1 cellular context compared by ENCODE assay signal in the genomic region with DNA sequence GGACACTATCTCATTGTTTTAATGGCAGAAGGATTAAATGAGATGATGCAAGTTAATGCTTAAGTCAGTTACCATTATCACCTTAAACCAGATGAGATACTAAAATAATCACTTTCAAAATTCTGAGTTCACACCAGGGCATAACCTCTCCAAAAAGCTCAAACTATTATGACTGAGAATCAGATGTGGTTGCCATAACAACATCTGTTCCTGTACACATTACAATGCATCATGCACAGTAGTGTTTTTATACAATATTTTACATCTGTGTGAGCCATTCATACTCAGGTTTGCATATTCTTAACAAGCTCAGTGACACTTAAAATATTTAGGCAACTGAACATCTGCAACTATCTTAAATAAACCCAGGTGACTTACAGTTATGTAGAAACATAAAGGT.
TF ChIP-seq lines count a peak whose summit lies in the region.

No MANE protein-coding gene starts in this region.

TF ChIP-seq in GM23338, 12 proteins besides CTCF, POLR2A, EP300 and RAD21:
- no peak for TF ChIP-seq REST (IDR thresholded peaks at IDR 0.05; ENCODE audit: unreplicated experiment)
- no peak for TF ChIP-seq STAT1 (IDR thresholded peaks at IDR 0.05; ENCODE audit: unreplicated experiment)
- TF ChIP-seq EZH2 (IDR thresholded peaks at IDR 0.05; ENCODE audit: low read depth, unreplicated experiment) = no peak
- TF ChIP-seq ZNF114 (CRISPR knock-in tag; IDR thresholded peaks at IDR 0.05) = no peak
- TF ChIP-seq POLR2AphosphoS5 (IDR thresholded peaks at IDR 0.05; ENCODE audit: low read depth) = no peak
- TF ChIP-seq, protein P1, sequence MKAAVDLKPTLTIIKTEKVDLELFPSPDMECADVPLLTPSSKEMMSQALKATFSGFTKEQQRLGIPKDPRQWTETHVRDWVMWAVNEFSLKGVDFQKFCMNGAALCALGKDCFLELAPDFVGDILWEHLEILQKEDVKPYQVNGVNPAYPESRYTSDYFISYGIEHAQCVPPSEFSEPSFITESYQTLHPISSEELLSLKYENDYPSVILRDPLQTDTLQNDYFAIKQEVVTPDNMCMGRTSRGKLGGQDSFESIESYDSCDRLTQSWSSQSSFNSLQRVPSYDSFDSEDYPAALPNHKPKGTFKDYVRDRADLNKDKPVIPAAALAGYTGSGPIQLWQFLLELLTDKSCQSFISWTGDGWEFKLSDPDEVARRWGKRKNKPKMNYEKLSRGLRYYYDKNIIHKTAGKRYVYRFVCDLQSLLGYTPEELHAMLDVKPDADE (IDR thresholded peaks at IDR 0.05) = no peak
- no peak for TF ChIP-seq ZNF331 (CRISPR knock-in tag; IDR thresholded peaks at IDR 0.05; ENCODE audit: low read depth)
- no peak for TF ChIP-seq CREB1 (CRISPR knock-in tag; IDR thresholded peaks at IDR 0.05; ENCODE audit: low read depth)
- no peak for TF ChIP-seq JUNB (IDR thresholded peaks at IDR 0.05; ENCODE audit: unreplicated experiment)
- TF ChIP-seq, protein P2, sequence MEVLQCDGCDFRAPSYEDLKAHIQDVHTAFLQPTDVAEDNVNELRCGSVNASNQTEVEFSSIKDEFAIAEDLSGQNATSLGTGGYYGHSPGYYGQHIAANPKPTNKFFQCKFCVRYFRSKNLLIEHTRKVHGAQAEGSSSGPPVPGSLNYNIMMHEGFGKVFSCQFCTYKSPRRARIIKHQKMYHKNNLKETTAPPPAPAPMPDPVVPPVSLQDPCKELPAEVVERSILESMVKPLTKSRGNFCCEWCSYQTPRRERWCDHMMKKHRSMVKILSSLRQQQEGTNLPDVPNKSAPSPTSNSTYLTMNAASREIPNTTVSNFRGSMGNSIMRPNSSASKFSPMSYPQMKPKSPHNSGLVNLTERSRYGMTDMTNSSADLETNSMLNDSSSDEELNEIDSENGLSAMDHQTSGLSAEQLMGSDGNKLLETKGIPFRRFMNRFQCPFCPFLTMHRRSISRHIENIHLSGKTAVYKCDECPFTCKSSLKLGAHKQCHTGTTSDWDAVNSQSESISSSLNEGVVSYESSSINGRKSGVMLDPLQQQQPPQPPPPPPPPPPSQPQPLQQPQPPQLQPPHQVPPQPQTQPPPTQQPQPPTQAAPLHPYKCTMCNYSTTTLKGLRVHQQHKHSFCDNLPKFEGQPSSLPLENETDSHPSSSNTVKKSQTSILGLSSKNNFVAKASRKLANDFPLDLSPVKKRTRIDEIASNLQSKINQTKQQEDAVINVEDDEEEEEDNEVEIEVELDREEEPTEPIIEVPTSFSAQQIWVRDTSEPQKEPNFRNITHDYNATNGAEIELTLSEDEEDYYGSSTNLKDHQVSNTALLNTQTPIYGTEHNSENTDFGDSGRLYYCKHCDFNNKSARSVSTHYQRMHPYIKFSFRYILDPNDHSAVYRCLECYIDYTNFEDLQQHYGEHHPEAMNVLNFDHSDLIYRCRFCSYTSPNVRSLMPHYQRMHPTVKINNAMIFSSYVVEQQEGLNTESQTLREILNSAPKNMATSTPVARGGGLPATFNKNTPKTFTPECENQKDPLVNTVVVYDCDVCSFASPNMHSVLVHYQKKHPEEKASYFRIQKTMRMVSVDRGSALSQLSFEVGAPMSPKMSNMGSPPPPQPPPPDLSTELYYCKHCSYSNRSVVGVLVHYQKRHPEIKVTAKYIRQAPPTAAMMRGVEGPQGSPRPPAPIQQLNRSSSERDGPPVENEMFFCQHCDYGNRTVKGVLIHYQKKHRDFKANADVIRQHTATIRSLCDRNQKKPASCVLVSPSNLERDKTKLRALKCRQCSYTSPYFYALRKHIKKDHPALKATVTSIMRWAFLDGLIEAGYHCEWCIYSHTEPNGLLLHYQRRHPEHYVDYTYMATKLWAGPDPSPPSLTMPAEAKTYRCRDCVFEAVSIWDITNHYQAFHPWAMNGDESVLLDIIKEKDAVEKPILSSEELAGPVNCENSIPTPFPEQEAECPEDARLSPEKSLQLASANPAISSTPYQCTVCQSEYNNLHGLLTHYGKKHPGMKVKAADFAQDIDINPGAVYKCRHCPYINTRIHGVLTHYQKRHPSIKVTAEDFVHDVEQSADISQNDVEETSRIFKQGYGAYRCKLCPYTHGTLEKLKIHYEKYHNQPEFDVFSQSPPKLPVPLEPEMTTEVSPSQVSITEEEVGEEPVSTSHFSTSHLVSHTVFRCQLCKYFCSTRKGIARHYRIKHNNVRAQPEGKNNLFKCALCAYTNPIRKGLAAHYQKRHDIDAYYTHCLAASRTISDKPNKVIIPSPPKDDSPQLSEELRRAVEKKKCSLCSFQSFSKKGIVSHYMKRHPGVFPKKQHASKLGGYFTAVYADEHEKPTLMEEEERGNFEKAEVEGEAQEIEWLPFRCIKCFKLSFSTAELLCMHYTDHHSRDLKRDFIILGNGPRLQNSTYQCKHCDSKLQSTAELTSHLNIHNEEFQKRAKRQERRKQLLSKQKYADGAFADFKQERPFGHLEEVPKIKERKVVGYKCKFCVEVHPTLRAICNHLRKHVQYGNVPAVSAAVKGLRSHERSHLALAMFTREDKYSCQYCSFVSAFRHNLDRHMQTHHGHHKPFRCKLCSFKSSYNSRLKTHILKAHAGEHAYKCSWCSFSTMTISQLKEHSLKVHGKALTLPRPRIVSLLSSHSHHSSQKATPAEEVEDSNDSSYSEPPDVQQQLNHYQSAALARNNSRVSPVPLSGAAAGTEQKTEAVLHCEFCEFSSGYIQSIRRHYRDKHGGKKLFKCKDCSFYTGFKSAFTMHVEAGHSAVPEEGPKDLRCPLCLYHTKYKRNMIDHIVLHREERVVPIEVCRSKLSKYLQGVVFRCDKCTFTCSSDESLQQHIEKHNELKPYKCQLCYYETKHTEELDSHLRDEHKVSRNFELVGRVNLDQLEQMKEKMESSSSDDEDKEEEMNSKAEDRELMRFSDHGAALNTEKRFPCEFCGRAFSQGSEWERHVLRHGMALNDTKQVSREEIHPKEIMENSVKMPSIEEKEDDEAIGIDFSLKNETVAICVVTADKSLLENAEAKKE (CRISPR knock-in tag; IDR thresholded peaks at IDR 0.05) = no peak
- no peak for TF ChIP-seq NANOG (IDR thresholded peaks at IDR 0.05; ENCODE audit: borderline replicate concordance)
- no peak for TF ChIP-seq EZH2phosphoT487 (IDR thresholded peaks at IDR 0.05; ENCODE audit: unreplicated experiment)
TF ChIP-seq in GM23338: peak in this region for 0.
